ENCODE assay signal across 8 cellular contexts in the genomic region with DNA sequence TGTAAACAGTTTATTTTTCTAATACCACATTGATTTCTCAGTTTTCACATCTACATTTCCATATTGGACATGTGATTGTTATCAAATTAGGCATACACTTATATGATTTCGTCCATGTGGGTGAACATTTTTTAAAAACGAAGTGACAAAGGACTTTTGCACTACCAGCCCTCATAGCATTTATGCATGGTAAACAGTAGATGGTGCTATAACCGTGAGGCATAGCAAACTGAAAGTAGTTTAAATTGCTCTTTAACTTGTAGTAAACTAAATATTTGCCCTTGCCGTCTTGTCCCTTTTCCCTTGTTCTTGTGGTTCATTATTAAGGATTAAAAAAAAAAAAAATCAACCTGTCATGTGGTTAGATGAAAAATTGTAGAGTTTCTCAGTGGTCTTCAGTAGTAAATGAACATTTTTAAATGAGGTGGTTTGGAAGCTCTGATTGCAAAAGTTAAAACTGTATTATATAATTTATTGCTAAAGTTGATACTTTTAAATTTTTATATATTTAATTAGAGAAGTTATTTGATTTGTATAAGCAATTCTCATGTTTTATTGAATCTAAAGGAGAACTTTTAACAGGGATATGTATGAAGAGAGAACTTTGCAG. TPM values are rescaled to one million over a fixed set of nuclear protein-coding genes. Genes with fewer than 3 reads are reported as not detected.
DNase-seq lines count a peak whose midpoint lies in the region; ATAC-seq and TF ChIP-seq lines count a peak whose summit lies in the region.

No MANE protein-coding gene starts in this region.

- H3K4me2 ChIP-seq in hepatocyte: peak overlapping the region; percentile 72

- H3K4me3 ChIP-seq in astrocyte of the spinal cord (ENCODE audit: low read depth, low read length) (peak overlapping the region; percentile 14), hepatocyte (no peak overlapping the region)

- DNase-seq in DMS153 treated with DMSO at 0.1 percent for 48 hours (lab: John Stamatoyannopoulos, UW; ENCODE audit: unreplicated experiment) (peak; percentile 36), GM19238 (ENCODE audit: insufficient read length, low spot score) (peak; percentile 15), NCI-H446 treated with DMSO at 0.1 percent for 48 hours (lab: John Stamatoyannopoulos, UW) (peak; percentile 7), astrocyte of the spinal cord (ENCODE audit: low read depth, low spot score) (peak; percentile 72), hepatocyte (ENCODE audit: low spot score) (peak; percentile 63), smooth muscle cell of the brain vasculature (ENCODE audit: low read depth, low spot score) (peak; percentile 49)
- no peak for DNase-seq in activated CD4-positive, alpha-beta T cell treated with anti-CD3 and anti-CD28 coated beads, Interleukin-2, amount 50 U/mL, for 48 hours

- no peaks in the 10 kb centered on the region for H3K9me2 ChIP-seq in hepatocyte (replicated peaks; ENCODE audit: insufficient read depth)

- TF ChIP-seq CTCF in astrocyte of the spinal cord (IDR thresholded peaks at IDR 0.05; ENCODE audit: low read depth, low read length) (peak; percentile 86), hepatocyte (IDR thresholded peaks at IDR 0.05; ENCODE audit: poor library complexity) (peak; percentile 87)

- 9% methylated on average over 4 of the region's 4 CpGs for WGBS in hepatocyte (ENCODE audit: low lambda C conversion rate, missing lambda C conversion rate)

- H3K79me2 ChIP-seq in hepatocyte: no peaks in the 10 kb centered on the region

- H3K9me3 ChIP-seq in hepatocyte (ENCODE audit: low read depth): no peaks in the 10 kb centered on the region

- ATAC-seq in HG03139 (IDR thresholded peaks at IDR 0.05; ENCODE audit: unreplicated experiment): peak; percentile 94

- H3K27ac ChIP-seq in hepatocyte: no peak overlapping the region

- H3K36me3 ChIP-seq in hepatocyte (replicated peaks; ENCODE audit: insufficient read depth, low read depth): no peaks in the 10 kb centered on the region

- H2AFZ ChIP-seq in hepatocyte: peak overlapping the region; percentile 53

- no peaks in the 10 kb centered on the region for H4K20me1 ChIP-seq in hepatocyte (ENCODE audit: insufficient read depth, poor library complexity, severe bottlenecking)

- H3K27me3 ChIP-seq in hepatocyte: no peaks in the 10 kb centered on the region

- in situ Hi-C loops in astrocyte of the spinal cord (cut with HindIII; ENCODE audit: low sequenced_read_pairs): no loop called here

- H3K4me1 ChIP-seq in hepatocyte (ENCODE audit: insufficient read depth): no peaks in the 10 kb centered on the region

RNA-seq across cellular contexts. Expression of a gene that starts 24.0 kb away (rescaled TPM):
- 0.16 and 0.47 TPM in 2 replicates for total RNA-seq in hepatocyte
- polyA plus RNA-seq in hepatocyte: 0.12 TPM in 1 of 2 replicates, not detected in the other

RNA-seq across cellular contexts. Expression of a gene that starts 24.5 kb away (rescaled TPM):
- total RNA-seq in hepatocyte: 10.0 and 10.4 TPM in 2 replicates
- 6.2 and 11.1 TPM in 2 replicates for polyA plus RNA-seq in hepatocyte

RNA-seq across cellular contexts. Expression of a gene that starts 30.7 kb away (rescaled TPM):
- total RNA-seq in hepatocyte: 103 and 115 TPM in 2 replicates
- polyA plus RNA-seq in hepatocyte: 46.5 and 58.7 TPM in 2 replicates

RNA-seq across cellular contexts. Expression of a gene that starts 58.3 kb away (rescaled TPM):
- total RNA-seq in hepatocyte: 7.3 and 7.9 TPM in 2 replicates
- 3.9 and 6.5 TPM in 2 replicates for polyA plus RNA-seq in hepatocyte

RNA-seq across cellular contexts. Expression of a gene that starts 58.5 kb away (rescaled TPM):
- total RNA-seq in hepatocyte: 9.0 and 9.6 TPM in 2 replicates
- 4.5 and 5.6 TPM in 2 replicates for polyA plus RNA-seq in hepatocyte

Comparison
In these comparisons a context has a peak if more than half of its experiments do, and no peak if none do; other contexts are left out.
1. DNase-seq: peak in DMS153 treated with DMSO at 0.1 percent for 48 hours (single experiment), GM19238 (single experiment), NCI-H446 treated with DMSO at 0.1 percent for 48 hours (single experiment), astrocyte of the spinal cord (single experiment), hepatocyte (single experiment) and smooth muscle cell of the brain vasculature (single experiment); none in activated CD4-positive, alpha-beta T cell treated with anti-CD3 and anti-CD28 coated beads, Interleukin-2, amount 50 U/mL, for 48 hours (0 of 2).